8 cellular contexts compared by ENCODE assay signal in the genomic region with DNA sequence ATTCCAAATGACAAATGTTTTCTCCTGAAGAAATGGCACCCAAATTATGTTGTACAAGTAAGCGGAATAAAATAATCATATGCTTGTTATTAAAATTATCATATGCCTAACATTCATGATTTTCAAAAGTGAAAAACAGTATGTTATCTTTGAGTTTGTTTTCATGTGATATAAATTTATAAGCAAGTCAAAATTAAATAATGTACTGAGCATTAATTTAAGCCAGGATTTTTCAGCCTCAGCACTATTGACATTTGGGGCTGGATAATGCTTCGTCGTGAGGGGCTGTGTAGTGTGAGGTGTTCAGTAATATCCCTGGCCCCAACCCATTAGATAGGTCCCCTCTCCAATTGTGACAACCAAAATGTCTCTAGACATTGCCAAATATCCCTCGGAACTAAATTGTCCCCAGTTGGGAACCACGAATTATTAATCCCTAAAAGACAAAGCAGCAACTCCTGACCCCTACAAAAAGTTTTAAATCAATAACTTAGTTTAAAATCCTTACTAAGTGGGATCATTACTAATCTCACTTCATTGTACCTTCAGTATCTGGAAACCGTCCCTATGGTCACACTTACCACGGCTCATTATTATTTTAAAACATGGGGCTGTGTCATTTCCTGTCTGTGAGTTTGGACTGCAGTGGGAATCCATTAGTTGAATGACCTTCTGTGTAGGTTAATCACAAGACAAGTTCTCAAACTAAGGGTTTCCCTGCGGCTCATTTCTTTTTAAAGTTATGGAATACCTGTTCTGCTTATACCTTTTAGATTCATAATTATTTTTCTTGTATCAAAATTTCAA. TPM values are rescaled to one million over a fixed set of nuclear protein-coding genes. Genes with fewer than 3 reads are reported as not detected.
DNase-seq lines count a peak whose midpoint lies in the region; ATAC-seq lines count a peak whose summit lies in the region.

No MANE protein-coding gene starts in this region.

- ATAC-seq in HG02981 (IDR thresholded peaks at IDR 0.05; ENCODE audit: unreplicated experiment), result peak; percentile 30
- ATAC-seq in naive thymus-derived CD8-positive, alpha-beta T cell, result no peak

- no peaks in the 10 kb centered on the region for H3K27me3 ChIP-seq in NT2/D1 (ENCODE audit: insufficient read depth, insufficient read length)

- H3K36me3 ChIP-seq in NT2/D1 (ENCODE audit: insufficient read depth, insufficient read length, low read length), result no peaks in the 10 kb centered on the region

- H3K9ac ChIP-seq in NT2/D1 (ENCODE audit: insufficient read length, low read depth), result no peak overlapping the region

- H3K36me3 Mint-ChIP-seq in activated naive CD4-positive, alpha-beta T cell treated with anti-CD3 and anti-CD28 coated beads, Interleukin-2, amount 10 ng/mL, durations not matched to agents 7 days and 5 days, result peaks cover 20% of the 10 kb centered on the region
- peaks cover 29% of the 10 kb centered on the region for H3K36me3 Mint-ChIP-seq in dendritic cell treated with granulocyte-macrophage colony-stimulating factor and Interleukin-4, amounts not matched to agents 40 ng/mL and 50 ng/mL, for 4 days (ENCODE audit: low read depth)
- H3K36me3 Mint-ChIP-seq in naive thymus-derived CD8-positive, alpha-beta T cell, result peaks cover 4 to 13% (median 6%) of the 10 kb centered on the region in 3 donors

- peak overlapping the region; percentile 89 for H3K27ac Mint-ChIP-seq in activated naive CD4-positive, alpha-beta T cell treated with anti-CD3 and anti-CD28 coated beads, Interleukin-2, amount 10 ng/mL, durations not matched to agents 7 days and 5 days
- peak overlapping the region; percentile 87 for H3K27ac Mint-ChIP-seq in dendritic cell treated with granulocyte-macrophage colony-stimulating factor and Interleukin-4, amounts not matched to agents 40 ng/mL and 50 ng/mL, for 4 days
- H3K27ac Mint-ChIP-seq in naive thymus-derived CD8-positive, alpha-beta T cell, result peak overlapping the region; percentile 44 to 97 (median 94)

- POLR2A ChIA-PET in naive thymus-derived CD8-positive, alpha-beta T cell (lab: Charles Lee), result interaction anchor here (0.6 to 4.3 kb wide), 10 partner anchors 44 to 651 kb away, joined by 3 to 66 read pairs (median 10); a partner anchor contains a TSS

- no peaks in the 10 kb centered on the region for H3K4me1 ChIP-seq in NT2/D1 (ENCODE audit: insufficient read depth, insufficient read length)

- H3K27me3 Mint-ChIP-seq in activated naive CD4-positive, alpha-beta T cell treated with anti-CD3 and anti-CD28 coated beads, Interleukin-2, amount 10 ng/mL, durations not matched to agents 7 days and 5 days, result no peaks in the 10 kb centered on the region
- H3K27me3 Mint-ChIP-seq in dendritic cell treated with granulocyte-macrophage colony-stimulating factor and Interleukin-4, amounts not matched to agents 40 ng/mL and 50 ng/mL, for 4 days, result no peaks in the 10 kb centered on the region
- H3K27me3 Mint-ChIP-seq in naive thymus-derived CD8-positive, alpha-beta T cell, result no peaks in the 10 kb centered on the region

- H3K9me3 Mint-ChIP-seq in activated naive CD4-positive, alpha-beta T cell treated with anti-CD3 and anti-CD28 coated beads, Interleukin-2, amount 10 ng/mL, durations not matched to agents 7 days and 5 days, result no peaks in the 10 kb centered on the region
- peaks cover 10% of the 10 kb centered on the region for H3K9me3 Mint-ChIP-seq in dendritic cell treated with granulocyte-macrophage colony-stimulating factor and Interleukin-4, amounts not matched to agents 40 ng/mL and 50 ng/mL, for 4 days
- no peaks in the 10 kb centered on the region for H3K9me3 Mint-ChIP-seq in naive thymus-derived CD8-positive, alpha-beta T cell

- H3K9me3 ChIP-seq in NT2/D1 (ENCODE audit: insufficient read depth, low read length), result peaks cover 10% of the 10 kb centered on the region

- CTCF ChIA-PET in activated naive CD4-positive, alpha-beta T cell treated with anti-CD3 and anti-CD28 coated beads, Interleukin-2, amount 10 ng/mL, durations not matched to agents 7 days and 5 days (lab: Charles Lee), result interaction anchor here (2.4 kb wide), 1 partner anchor 29 kb away, joined by 12 read pairs; no protein-coding TSS in a partner anchor

- intact Hi-C loops in dendritic cell treated with granulocyte-macrophage colony-stimulating factor and Interleukin-4, amounts not matched to agents 40 ng/mL and 50 ng/mL, for 4 days (cut with micrococcal nuclease), result loop anchor here (2.0 to 10.0 kb wide), 4 partner anchors 87 to 479 kb away; a partner anchor contains a TSS

- peaks cover 40% of the 10 kb centered on the region for H3K4me1 Mint-ChIP-seq in activated naive CD4-positive, alpha-beta T cell treated with anti-CD3 and anti-CD28 coated beads, Interleukin-2, amount 10 ng/mL, durations not matched to agents 7 days and 5 days
- H3K4me1 Mint-ChIP-seq in dendritic cell treated with granulocyte-macrophage colony-stimulating factor and Interleukin-4, amounts not matched to agents 40 ng/mL and 50 ng/mL, for 4 days (ENCODE audit: low read depth), result peaks cover 31% of the 10 kb centered on the region
- H3K4me1 Mint-ChIP-seq in naive thymus-derived CD8-positive, alpha-beta T cell, result peaks cover 28 to 63% (median 50%) of the 10 kb centered on the region in 4 donors

- peak overlapping the region; percentile 62 for H3K4me3 ChIP-seq in NT2/D1 (ENCODE audit: insufficient read length, low read depth)

- H3K4me3 Mint-ChIP-seq in activated naive CD4-positive, alpha-beta T cell treated with anti-CD3 and anti-CD28 coated beads, Interleukin-2, amount 10 ng/mL, durations not matched to agents 7 days and 5 days, result peak overlapping the region; percentile 87
- H3K4me3 Mint-ChIP-seq in dendritic cell treated with granulocyte-macrophage colony-stimulating factor and Interleukin-4, amounts not matched to agents 40 ng/mL and 50 ng/mL, for 4 days, result no peak overlapping the region
- peak overlapping the region; percentile 54 to 100 (median 92) for H3K4me3 Mint-ChIP-seq in naive thymus-derived CD8-positive, alpha-beta T cell

- no peak for DNase-seq in activated naive CD4-positive, alpha-beta T cell treated with anti-CD3 and anti-CD28 coated beads, Interleukin-2, amount 10 ng/mL, durations not matched to agents 7 days and 5 days
- no peak for DNase-seq in activated naive CD4-positive, alpha-beta T cell (lab: John Stamatoyannopoulos, UW)
- no peak for DNase-seq in NT2/D1 (ENCODE audit: low read depth, low spot score)
- DNase-seq in naive thymus-derived CD8-positive, alpha-beta T cell, result no peak
- DNase-seq in NCI-H1694 treated with DMSO at 0.1 percent for 48 hours (lab: John Stamatoyannopoulos, UW), result no peak
- no peak for DNase-seq in GF-D8 (lab: John Stamatoyannopoulos, UW)

RNA-seq across cellular contexts. Expression of a gene that starts 1.3 kb away (rescaled TPM):
- total RNA-seq in naive thymus-derived CD8-positive, alpha-beta T cell, result 10 to 100 TPM; 63.4 to 63.6 TPM
- 10 to 100 TPM; 38.8 to 52.7 (median 49.5) TPM for polyA plus RNA-seq in naive thymus-derived CD8-positive, alpha-beta T cell

RNA-seq across cellular contexts. Expression of a gene that starts 44.8 kb away (rescaled TPM):
- total RNA-seq in naive thymus-derived CD8-positive, alpha-beta T cell, result 10 to 100 TPM; 36.2 to 37.7 TPM
- 10 to 100 TPM; 31.3 to 45.7 (median 32.5) TPM for polyA plus RNA-seq in naive thymus-derived CD8-positive, alpha-beta T cell
